9 cellular contexts compared by ENCODE assay signal in genomic region chr2:187547353-187547979, GRCh38. TPM values are rescaled to one million over a fixed set of nuclear protein-coding genes. Genes with fewer than 3 reads are reported as not detected.
DNase-seq lines count a peak whose midpoint lies in the region; ATAC-seq and TF ChIP-seq lines count a peak whose summit lies in the region.
"Had no signal": no experiment of that assay in that cellular context is flagged by ENCODE, and none has a peak within 500 bp of the region (broad histone marks: within the 10 kb centered on the region; RNA-seq: fewer than 3 reads in every experiment).

No MANE protein-coding gene starts in this region.

- H3K4me1 ChIP-seq in osteoblast (ENCODE audit: insufficient read depth, low read length) = peaks cover 83% of the 10 kb centered on the region

- peaks cover 64% of the 10 kb centered on the region for H3K79me2 ChIP-seq in osteoblast (ENCODE audit: insufficient read depth, low read length)

- H3K27me3 ChIP-seq in osteoblast (ENCODE audit: insufficient read depth, low read length) = no peaks in the 10 kb centered on the region

- CTCF ChIA-PET in activated CD4-positive, alpha-beta T cell treated with anti-CD3 and anti-CD28 coated beads for 36 hours (lab: Charles Lee) = interaction anchor here (0.9 to 1.9 kb wide), 2 partner anchors 14 to 33 kb away, joined by 3 to 7 read pairs; no protein-coding TSS in a partner anchor

- no peaks in the 10 kb centered on the region for H3K9me3 ChIP-seq in osteoblast (ENCODE audit: low read depth, low read length)

- H2AFZ ChIP-seq in osteoblast (ENCODE audit: low read length) = no peak overlapping the region

- TF ChIP-seq CTCF in epithelial cell of esophagus (IDR thresholded peaks at IDR 0.05; ENCODE audit: insufficient read depth, low read depth, low read length, missing control alignments) = no peak
- TF ChIP-seq CTCF in osteoblast (IDR thresholded peaks at IDR 0.05; ENCODE audit: extremely low read depth, low read depth, low read length) = no peak

- H3K36me3 ChIP-seq in osteoblast (ENCODE audit: insufficient read depth, low read length) = peaks cover 17% of the 10 kb centered on the region

- no peaks in the 10 kb centered on the region for H3K9me3 Mint-ChIP-seq in activated CD4-positive, alpha-beta T cell treated with anti-CD3 and anti-CD28 coated beads for 36 hours (ENCODE audit: low read depth)
- H3K9me3 Mint-ChIP-seq: activated B cell treated with CpG ODN at 0.5 μM for 24 hours had no signal

- no peaks in the 10 kb centered on the region for H4K20me1 ChIP-seq in osteoblast (ENCODE audit: insufficient read depth, low read length)

- no peak overlapping the region for H3K4me3 Mint-ChIP-seq in activated CD4-positive, alpha-beta T cell treated with anti-CD3 and anti-CD28 coated beads for 36 hours
- H3K4me3 Mint-ChIP-seq: activated B cell treated with CpG ODN at 0.5 μM for 24 hours had no signal

- intact Hi-C loops in activated CD4-positive, alpha-beta T cell treated with anti-CD3 and anti-CD28 coated beads for 36 hours (cut with DNase I, micrococcal nuclease) = no loop called here

- H3K27ac ChIP-seq in osteoblast (ENCODE audit: low read depth, low read length) = peak overlapping the region; percentile 97

- H3K4me2 ChIP-seq in osteoblast (ENCODE audit: insufficient read depth, low read length) = peak overlapping the region; percentile 35

- H3K36me3 Mint-ChIP-seq in activated CD4-positive, alpha-beta T cell treated with anti-CD3 and anti-CD28 coated beads for 36 hours (ENCODE audit: low read depth) = no peaks in the 10 kb centered on the region

- no peak for ATAC-seq in HG03342 (IDR thresholded peaks at IDR 0.05; ENCODE audit: unreplicated experiment)
- no peak for ATAC-seq in activated CD4-positive, alpha-beta T cell treated with anti-CD3 and anti-CD28 coated beads for 36 hours

- no peak overlapping the region for H3K27ac Mint-ChIP-seq in activated CD4-positive, alpha-beta T cell treated with anti-CD3 and anti-CD28 coated beads for 36 hours
- H3K27ac Mint-ChIP-seq: activated B cell treated with CpG ODN at 0.5 μM for 24 hours had no signal

- no peak overlapping the region for H3K4me3 ChIP-seq in epithelial cell of esophagus (ENCODE audit: low read length)
- H3K4me3 ChIP-seq in osteoblast (ENCODE audit: insufficient read depth, low read length) = no peak overlapping the region

- H3K27me3 Mint-ChIP-seq in activated CD4-positive, alpha-beta T cell treated with anti-CD3 and anti-CD28 coated beads for 36 hours = peaks cover 3% of the 10 kb centered on the region
- H3K27me3 Mint-ChIP-seq: activated B cell treated with CpG ODN at 0.5 μM for 24 hours had no signal

- DNase-seq in DMS 273 (lab: John Stamatoyannopoulos, UW; ENCODE audit: unreplicated experiment) (peak; percentile 75), OCI-M1 (lab: John Stamatoyannopoulos, UW) (peak; percentile 89), epithelial cell of esophagus (ENCODE audit: low read depth) (peak; percentile 90), osteoblast (ENCODE audit: insufficient read length, low spot score, missing footprints) (peak; percentile 69), NCI-H1436 treated with DMSO at 0.1 percent for 48 hours (lab: John Stamatoyannopoulos, UW) (no peak)
- no peak for DNase-seq in stimulated activated CD4-positive, alpha-beta T cell treated with anti-CD3 and anti-CD28 coated beads, Interleukin-2, amount 100 ng/mL, for 24 hours
- DNase-seq in activated CD4-positive, alpha-beta T cell treated with anti-CD3 and anti-CD28 coated beads for 36 hours = no peak
- DNase-seq: activated B cell treated with CpG ODN at 0.5 μM for 24 hours had no signal

- no peaks in the 10 kb centered on the region for H3K4me1 Mint-ChIP-seq in activated CD4-positive, alpha-beta T cell treated with anti-CD3 and anti-CD28 coated beads for 36 hours
- H3K4me1 Mint-ChIP-seq: activated B cell treated with CpG ODN at 0.5 μM for 24 hours had no signal

- POLR2A ChIA-PET in activated CD4-positive, alpha-beta T cell treated with anti-CD3 and anti-CD28 coated beads for 36 hours (lab: Charles Lee) = no interaction called here

RNA-seq across cellular contexts. Expression of gene TFPI, which starts 6.8 kb away (rescaled TPM):
- total RNA-seq in osteoblast = 123 and 154 TPM in 2 replicates
- total RNA-seq in activated CD4-positive, alpha-beta T cell treated with anti-CD3 and anti-CD28 coated beads for 36 hours = under 1 TPM in 1 of 2 experiments, not detected in 1; 0.21 TPM
- total RNA-seq: activated B cell treated with CpG ODN at 0.5 μM for 24 hours had no signal

Comparison
In these comparisons a context has a peak if more than half of its experiments do, and no peak if none do; other contexts are left out.
1. DNase-seq: peak in DMS 273 (single experiment), OCI-M1 (single experiment), epithelial cell of esophagus (single experiment) and osteoblast (single experiment); none in NCI-H1436 treated with DMSO at 0.1 percent for 48 hours (single experiment), stimulated activated CD4-positive, alpha-beta T cell treated with anti-CD3 and anti-CD28 coated beads, Interleukin-2, amount 100 ng/mL, for 24 hours (0 of 2) and activated CD4-positive, alpha-beta T cell treated with anti-CD3 and anti-CD28 coated beads for 36 hours (single experiment).
2. RNA of gene TFPI, which starts 6.8 kb away (total RNA-seq): 123 to 154 TPM in osteoblast; 0.21 TPM in activated CD4-positive, alpha-beta T cell treated with anti-CD3 and anti-CD28 coated beads for 36 hours; every median in the first group is over 100 times any median in the second.